In genomic region chr5:119063579-119064379, GRCh38 we compare ENCODE assay signal across 8 cellular contexts. TPM values are rescaled to one million over a fixed set of nuclear protein-coding genes. Genes with fewer than 3 reads are reported as not detected.
DNase-seq lines count a peak whose midpoint lies in the region; ATAC-seq, FAIRE-seq and TF ChIP-seq lines count a peak whose summit lies in the region.

No MANE protein-coding gene starts in this region.

- H3K27ac ChIP-seq in dorsolateral prefrontal cortex (no peak overlapping the region), H9 (ENCODE audit: insufficient read length, low read depth, low read length) (no peak overlapping the region)

- no peak overlapping the region for H4K5ac ChIP-seq in H9 (ENCODE audit: insufficient read length, low read depth, low read length)

- H3K56ac ChIP-seq in H9 (ENCODE audit: insufficient read length, low read depth, low read length), result no peak overlapping the region

- no peaks in the 10 kb centered on the region for H3K4me1 ChIP-seq in H9 (ENCODE audit: insufficient read depth, low read length)

- H3K18ac ChIP-seq in H9 (ENCODE audit: insufficient read length, low read depth, low read length), result no peak overlapping the region

- no peak overlapping the region for H3K4me3 ChIP-seq in dorsolateral prefrontal cortex

- peaks cover 9% of the 10 kb centered on the region in 2 experiments; a peak in 2 of 4 replicates for H3K4me1 Mint-ChIP-seq in H9

- no peaks in the 10 kb centered on the region for H3K9me3 ChIP-seq in H9 (ENCODE audit: control insufficient read depth, low read depth, low read length)

- no peak overlapping the region for H4K91ac ChIP-seq in H9 (ENCODE audit: insufficient read length, low read depth, low read length)

- peaks cover 0 to 3% (median 0%) of the 10 kb centered on the region in 3 experiments; a peak in 1 of 7 replicates for H3K36me3 Mint-ChIP-seq in H9 (ENCODE audit: insufficient read depth in 1 of 3, low read depth in 3 of 3)

- DNase-seq in EH (ENCODE audit: low read depth) (peak; percentile 17), KBM-7 (peak; percentile 78), dorsolateral prefrontal cortex (no peak), cardiac septum (ENCODE audit: low spot score) (no peak), H9 (no peak)
- no peak for DNase-seq in effector CD4-positive, alpha-beta T cell

- H2BK120ac ChIP-seq in H9 (ENCODE audit: low read depth, low read length, poor library complexity, severe bottlenecking), result no peak overlapping the region

- H3K23ac ChIP-seq in H9 (ENCODE audit: insufficient read length, low read depth, low read length), result no peak overlapping the region

- H3K27me3 ChIP-seq in dorsolateral prefrontal cortex (no peaks in the 10 kb centered on the region), H9 (ENCODE audit: insufficient read depth, low read length) (no peaks in the 10 kb centered on the region)

- peaks cover 0 to 3% of the 10 kb centered on the region in 2 experiments; a peak in 1 of 5 replicates for H3K9me3 Mint-ChIP-seq in H9

- no peak overlapping the region for H2AK5ac ChIP-seq in H9 (ENCODE audit: insufficient read length, low read length)

- no peak overlapping the region for H2BK15ac ChIP-seq in H9 (ENCODE audit: low read depth, low read length)

- no peaks in the 10 kb centered on the region for H3K79me1 ChIP-seq in H9 (ENCODE audit: insufficient read depth, low read depth, low read length, poor library complexity, severe bottlenecking)

- H3K14ac ChIP-seq in H9 (ENCODE audit: insufficient read depth, low read length), result no peak overlapping the region

- in situ Hi-C loops in KBM-7 (cut with MboI; ENCODE audit: low pct_unique_long_range_greater_than_20kb, low sequenced_read_pairs), result no loop called here

- H3K4me3 Mint-ChIP-seq in H9, result no peak overlapping the region

- no peak overlapping the region; a peak in 1 of 7 replicates for H3K27ac Mint-ChIP-seq in H9

- no peak overlapping the region for H2BK5ac ChIP-seq in H9 (ENCODE audit: insufficient read length, low read length)

- no peak overlapping the region for H2BK20ac ChIP-seq in H9 (ENCODE audit: low read depth, low read length, poor library complexity, severe bottlenecking)

- no peak overlapping the region for H3K9ac ChIP-seq in H9 (ENCODE audit: extremely low read depth, insufficient read length, low read length)

- no CpG with 5 or more reads among the region's 5 CpGs for WGBS in H9 (ENCODE audit: extremely low coverage, insufficient read length, low lambda C conversion rate)

- TF ChIP-seq CTCF in dorsolateral prefrontal cortex (IDR thresholded peaks at IDR 0.05 in 54 of 56, conservative IDR thresholded peaks at IDR 0.05 in 2 of 56; ENCODE audit: low read depth in 1 of 56, partially characterized antibody in 56 of 56), result no peak
- TF ChIP-seq CTCF in H9 (conservative IDR thresholded peaks at IDR 0.05), result no peak

- no peaks in the 10 kb centered on the region for H3K27me3 Mint-ChIP-seq in H9 (ENCODE audit: low read depth)

- peak; percentile 82 for ATAC-seq in GM21529 (IDR thresholded peaks at IDR 0.05; ENCODE audit: unreplicated experiment)

- H3K4me2 ChIP-seq in H9 (ENCODE audit: insufficient read depth, insufficient read length, low read length), result no peak overlapping the region

- FAIRE-seq in colon (lab: Jason Lieb, UNC), result peak; percentile 81

- H4K20me1 ChIP-seq in H9 (ENCODE audit: control insufficient read depth, insufficient read depth, insufficient read length), result no peaks in the 10 kb centered on the region

- H3K4ac ChIP-seq in H9 (ENCODE audit: low read depth, low read length), result no peak overlapping the region

- no peak overlapping the region for H4K8ac ChIP-seq in H9 (replicated peaks; ENCODE audit: insufficient read length, low read depth, low read length)

- H2AFZ ChIP-seq in H9 (ENCODE audit: low read length), result no peak overlapping the region

- H3K23me2 ChIP-seq in H9 (ENCODE audit: insufficient read length, low read depth, low read length, poor library complexity, severe bottlenecking), result no peaks in the 10 kb centered on the region

- H3K79me2 ChIP-seq in H9 (ENCODE audit: insufficient read depth, low read length), result no peaks in the 10 kb centered on the region

- no peak overlapping the region for H2BK12ac ChIP-seq in H9 (ENCODE audit: insufficient read length, low read depth, low read length)

- no peak overlapping the region for H3T11ph ChIP-seq in H9 (ENCODE audit: low read length)

- intact Hi-C loops in dorsolateral prefrontal cortex (cut with DNase I) (no loop called here), cardiac septum (cut with DNase I) (no loop called here)

RNA-seq across cellular contexts. Expression of gene DMXL1, which starts 7.1 kb away (rescaled TPM):
- total RNA-seq in dorsolateral prefrontal cortex, result 100 to 1,000 TPM in 9 of 120 experiments, 10 to 100 TPM in 111; 59.0 to 112 (median 84.6) TPM
- total RNA-seq in cardiac septum, result 28.2 TPM
- 53.8 and 63.5 TPM in 2 replicates for total RNA-seq in H9 (2021)

Comparison
In these comparisons a context has a peak if more than half of its experiments do, and no peak if none do; other contexts are left out.
1. DNase-seq: peak in EH (single experiment) and KBM-7 (single experiment); none in dorsolateral prefrontal cortex (0 of 10), cardiac septum (single experiment), H9 (single experiment) and effector CD4-positive, alpha-beta T cell (single experiment).